ENCODE assay signal across 10 cellular contexts in genomic region chr2:38174646-38175096, GRCh38.
A peak's percentile ranks its signal among the peaks of the same experiment; 100 is the strongest.
DNase-seq lines count a peak whose midpoint lies in the region; ATAC-seq and TF ChIP-seq lines count a peak whose summit lies in the region.
"Had no signal": no experiment of that assay in that cellular context is flagged by ENCODE, and none has a peak within 500 bp of the region (broad histone marks: within the 10 kb centered on the region; RNA-seq: fewer than 3 reads in every experiment).

No MANE protein-coding gene starts in this region.

- no peak for ATAC-seq in GM18519 (IDR thresholded peaks at IDR 0.05; ENCODE audit: low FRiP score, unreplicated experiment)
- no peak for ATAC-seq in GM18520 (IDR thresholded peaks at IDR 0.05; ENCODE audit: unreplicated experiment)

- H3K27me3 ChIP-seq in hepatocyte = no peaks in the 10 kb centered on the region

- 69% methylated on average over 4 of the region's 4 CpGs for WGBS in hepatocyte (ENCODE audit: low lambda C conversion rate, missing lambda C conversion rate)

- H3K9me2 ChIP-seq in hepatocyte (replicated peaks; ENCODE audit: insufficient read depth) = no peaks in the 10 kb centered on the region

- H3K79me2 ChIP-seq in hepatocyte = no peaks in the 10 kb centered on the region

- H3K27me3 Mint-ChIP-seq in type B pancreatic cell = no peaks in the 10 kb centered on the region

- no peak overlapping the region for H3K27ac ChIP-seq in hepatocyte

- peaks cover 34% of the 10 kb centered on the region for H3K4me1 Mint-ChIP-seq in type B pancreatic cell (ENCODE audit: unreplicated experiment)

- no peak overlapping the region for H3K4me2 ChIP-seq in hepatocyte

- peak; percentile 14 for DNase-seq in HS-27A (ENCODE audit: low read depth)
- DNase-seq in amniotic epithelial cell (ENCODE audit: low read depth) = peak; percentile 100
- DNase-seq in hepatocyte (ENCODE audit: low spot score) = peak; percentile 40
- no peak for DNase-seq in type B pancreatic cell (ENCODE audit: extremely low spot score, unreplicated experiment)
- no peak for DNase-seq in NCI-H2029 (lab: John Stamatoyannopoulos, UW)
- DNase-seq: posterior cingulate gyrus; stimulated activated naive CD4-positive, alpha-beta T cell; T-helper 1 cell had no signal

- H3K36me3 ChIP-seq in hepatocyte (replicated peaks; ENCODE audit: insufficient read depth, low read depth) = no peaks in the 10 kb centered on the region

- peaks cover 4% of the 10 kb centered on the region for H3K36me3 Mint-ChIP-seq in type B pancreatic cell

- H3K27ac Mint-ChIP-seq in type B pancreatic cell = peak overlapping the region; percentile 78

- peak overlapping the region; percentile 47 for H3K4me3 Mint-ChIP-seq in type B pancreatic cell

- no peaks in the 10 kb centered on the region for H3K9me3 ChIP-seq in hepatocyte (ENCODE audit: low read depth)

- H2AFZ ChIP-seq in hepatocyte = no peak overlapping the region

- H3K4me1 ChIP-seq in hepatocyte (ENCODE audit: insufficient read depth) = peaks cover 9% of the 10 kb centered on the region

- no peaks in the 10 kb centered on the region for H4K20me1 ChIP-seq in hepatocyte (ENCODE audit: insufficient read depth, poor library complexity, severe bottlenecking)

- TF ChIP-seq CTCF in hepatocyte (IDR thresholded peaks at IDR 0.05; ENCODE audit: poor library complexity) (no peak), type B pancreatic cell (conservative IDR thresholded peaks at IDR 0.05) (no peak)

- H3K9me3 Mint-ChIP-seq in type B pancreatic cell = peaks cover 18% of the 10 kb centered on the region

- H3K4me3 ChIP-seq in hepatocyte = no peak overlapping the region

Comparison
In these comparisons a context has a peak if more than half of its experiments do, and no peak if none do; other contexts are left out.
1. DNase-seq: peak in HS-27A (single experiment), amniotic epithelial cell (single experiment) and hepatocyte (single experiment); none in type B pancreatic cell (single experiment) and NCI-H2029 (single experiment).